18 cellular contexts compared by ENCODE assay signal in the genomic region with DNA sequence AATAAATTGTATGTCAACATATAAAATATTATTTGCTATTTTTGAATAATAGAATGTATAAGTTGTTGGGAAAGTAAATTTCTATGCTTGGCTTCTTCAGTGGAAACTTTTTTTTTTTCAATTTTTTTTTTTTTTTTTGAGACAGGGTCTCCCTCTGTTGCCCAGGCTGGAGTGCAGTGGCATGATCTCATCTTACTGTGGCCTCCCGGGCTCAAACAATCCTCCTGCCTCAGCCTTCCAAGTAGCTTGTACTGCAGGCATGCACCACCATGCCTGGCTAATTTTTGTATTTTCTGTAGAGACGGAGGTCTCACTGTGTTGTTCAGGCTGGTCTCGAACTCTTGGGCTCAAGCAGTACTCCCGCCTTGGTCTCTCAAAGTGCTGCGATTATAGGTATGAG. TPM values are rescaled to one million over a fixed set of nuclear protein-coding genes. Genes with fewer than 3 reads are reported as not detected.
DNase-seq lines count a peak whose midpoint lies in the region; ATAC-seq, FAIRE-seq and TF ChIP-seq lines count a peak whose summit lies in the region.
"Had no signal": no experiment of that assay in that cellular context is flagged by ENCODE, and none has a peak within 500 bp of the region (broad histone marks: within the 10 kb centered on the region; RNA-seq: fewer than 3 reads in every experiment).

No MANE protein-coding gene starts in this region.

- H3K9me3 ChIP-seq in HepG2 (ENCODE audit: low read length) (no peaks in the 10 kb centered on the region), right lobe of liver (no peaks in the 10 kb centered on the region)
- H3K9me3 ChIP-seq: breast epithelium, esophagus squamous epithelium had no signal

- DNase-seq in HepG2 (ENCODE audit: low spot score) (no peak), right lobe of liver (no peak), WTC11 (ENCODE audit: low spot score) (no peak), immature natural killer cell (no peak), NCI-H2107 treated with DMSO at 0.1 percent for 48 hours (lab: John Stamatoyannopoulos, UW; ENCODE audit: unreplicated experiment) (no peak), hypothalamus (lab: John Stamatoyannopoulos, UW) (no peak)
- DNase-seq: dorsolateral prefrontal cortex; esophagus squamous epithelium; glutamatergic neuron; NCI-H146; NCI-H226; stimulated activated CD4-positive, alpha-beta T cell treated with anti-CD3 and anti-CD28 coated beads, Interleukin-15, amount 100 ng/mL, for 24 hours had no signal

- no peak overlapping the region for H3K27ac ChIP-seq in HepG2 (ENCODE audit: extremely low read length, insufficient read depth, low read length)
- no peak overlapping the region for H3K27ac ChIP-seq in right lobe of liver

- H3K27me3 Mint-ChIP-seq in WTC11 (ENCODE audit: low read depth) (no peaks in the 10 kb centered on the region), immature natural killer cell (ENCODE audit: low read depth in 3 of 3) (peaks cover 0 to 8% (median 0%) of the 10 kb centered on the region in 3 donors)

- POLR2A ChIA-PET in HepG2 (lab: Yijun Ruan, JAX) (no interaction called here), WTC11 (lab: Charles Lee) (no interaction called here)

- FAIRE-seq in HepG2 (lab: Jason Lieb, UNC): no peak
- FAIRE-seq: D721Med, H1, islet of Langerhans had no signal

- H2AFZ ChIP-seq in HepG2 (ENCODE audit: low read length): no peak overlapping the region

- H3K27me3 ChIP-seq in HepG2 (ENCODE audit: control insufficient read depth in 1 of 2, insufficient read depth in 2 of 2, low read length in 2 of 2) (no peaks in the 10 kb centered on the region), right lobe of liver (no peaks in the 10 kb centered on the region)
- H3K27me3 ChIP-seq: breast epithelium, dorsolateral prefrontal cortex, esophagus squamous epithelium had no signal

- H3K36me3 Mint-ChIP-seq in WTC11 (no peaks in the 10 kb centered on the region), immature natural killer cell (no peaks in the 10 kb centered on the region)

- ATAC-seq in HepG2 (no peak), right lobe of liver (no peak), WTC11 (no peak), HG02970 (IDR thresholded peaks at IDR 0.05; ENCODE audit: low FRiP score, unreplicated experiment) (no peak)

- TF ChIP-seq RAD21 in HepG2 (CRISPR knock-in tag; IDR thresholded peaks at IDR 0.05): no peak

- in situ Hi-C loops in HepG2 (cut with HindIII; ENCODE audit: extremely low pct_ligation_motif_present, low pct_unique_long_range_greater_than_20kb): no loop called here

- WGBS in HepG2 (ENCODE audit: low lambda C conversion rate): 97% methylated on average over 5 of the region's 5 CpGs
- WGBS in right lobe of liver (ENCODE audit: insufficient coverage, low coverage, low lambda C conversion rate, missing lambda C conversion rate): 82% methylated on average over 5 of the region's 5 CpGs

- H3K4me1 Mint-ChIP-seq in WTC11: peaks cover 34% of the 10 kb centered on the region
- H3K4me1 Mint-ChIP-seq in immature natural killer cell: peaks cover 82 to 99% of the 10 kb centered on the region in 2 donors

- TF ChIP-seq CTCF in HepG2 (CRISPR knock-in tag; IDR thresholded peaks at IDR 0.05) (no peak), right lobe of liver (IDR thresholded peaks at IDR 0.05) (no peak), WTC11 (IDR thresholded peaks at IDR 0.05) (no peak)

- H4K20me1 ChIP-seq in HepG2 (ENCODE audit: insufficient read depth, low read length): peaks cover 5% of the 10 kb centered on the region; the same call in 1 of the 2 replicates

- CTCF ChIA-PET in HepG2 (lab: Yijun Ruan, JAX; ENCODE audit: low intra/inter-chr PET ratio, low total read pairs) (no interaction called here), WTC11 (lab: Charles Lee) (no interaction called here)

- TF ChIP-seq POLR2A in HepG2 (IDR thresholded peaks at IDR 0.05; ENCODE audit: insufficient read depth in 1 of 2, low read depth in 2 of 2, low read length in 2 of 2): no peak
- TF ChIP-seq POLR2A in right lobe of liver (IDR thresholded peaks at IDR 0.05): no peak

- no peak overlapping the region for H3K9ac ChIP-seq in HepG2 (ENCODE audit: insufficient read depth, low read depth, low read length)

- H3K4me2 ChIP-seq in HepG2 (ENCODE audit: low read depth, low read length): no peak overlapping the region

- no TSS peak for BruUV-seq in HepG2 (replicated peaks; lab: Mats Ljungman, UMichigan)

- H3K4me3 ChIP-seq in HepG2 (replicated peaks in 1 of 3; ENCODE audit: insufficient read depth in 1 of 3, low read depth in 2 of 3, low read length in 3 of 3) (no peak overlapping the region), right lobe of liver (no peak overlapping the region)
- H3K4me3 ChIP-seq: breast epithelium, dorsolateral prefrontal cortex, esophagus squamous epithelium had no signal

- H3K27ac Mint-ChIP-seq in WTC11 (no peak overlapping the region), immature natural killer cell (peak overlapping the region; percentile 79 to 88 (median 82))

- H3K36me3 ChIP-seq in HepG2 (replicated peaks in 1 of 2; ENCODE audit: control insufficient read depth in 1 of 2, insufficient read depth in 2 of 2, low read length in 2 of 2): no peaks in the 10 kb centered on the region
- H3K36me3 ChIP-seq in right lobe of liver: no peaks in the 10 kb centered on the region
- H3K36me3 ChIP-seq: breast epithelium, esophagus squamous epithelium had no signal

- H3K9me3 Mint-ChIP-seq in WTC11 (no peaks in the 10 kb centered on the region), immature natural killer cell (no peaks in the 10 kb centered on the region)
- H3K9me3 Mint-ChIP-seq: neural crest cell had no signal

- peaks cover 92% of the 10 kb centered on the region for H3K79me2 ChIP-seq in HepG2 (ENCODE audit: insufficient read depth, low read length)

- H3K4me1 ChIP-seq in HepG2 (ENCODE audit: insufficient read depth, low read length) (peaks cover 30% of the 10 kb centered on the region), right lobe of liver (peaks cover 0 to 38% (median 18%) of the 10 kb centered on the region in 4 donors)

- intact Hi-C loops in HepG2 (cut with micrococcal nuclease; ENCODE audit: unreplicated experiment) (no loop called here), right lobe of liver (cut with DNase I) (no loop called here)

- TF ChIP-seq EP300 in HepG2 (IDR thresholded peaks at IDR 0.05; ENCODE audit: low read depth in 2 of 2, low read length in 2 of 2) (no peak), HepG2 (CRISPR knock-in tag; IDR thresholded peaks at IDR 0.05; ENCODE audit: borderline replicate concordance) (no peak)

- H3K4me3 Mint-ChIP-seq in WTC11 (no peak overlapping the region), immature natural killer cell (peak overlapping the region; percentile 65 to 74 (median 68))
- H3K4me3 Mint-ChIP-seq: neural crest cell had no signal

TF ChIP-seq in HepG2, 621 proteins besides CTCF, POLR2A, EP300 and RAD21 (continues in another document):
- TF ChIP-seq, protein P1, sequence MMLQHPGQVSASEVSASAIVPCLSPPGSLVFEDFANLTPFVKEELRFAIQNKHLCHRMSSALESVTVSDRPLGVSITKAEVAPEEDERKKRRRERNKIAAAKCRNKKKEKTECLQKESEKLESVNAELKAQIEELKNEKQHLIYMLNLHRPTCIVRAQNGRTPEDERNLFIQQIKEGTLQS (CRISPR knock-in tag; IDR thresholded peaks at IDR 0.05): no peak

TF ChIP-seq in WTC11, 78 proteins besides CTCF, POLR2A, EP300 and RAD21:
- no peak for TF ChIP-seq E2F1 (CRISPR knock-in tag; IDR thresholded peaks at IDR 0.05)
- peak; percentile 77; the same call in 1 of the 2 replicates for TF ChIP-seq ZNF121 (CRISPR knock-in tag; IDR thresholded peaks at IDR 0.05)

RNA-seq across cellular contexts. Expression of gene MBNL1, which starts 16.8 kb away (rescaled TPM):
- total RNA-seq in HepG2 (2016; rRNA removed; fragmentation: Illumina TruSeq; extraction: Trizol): 55.4 TPM in 2 replicates
- total RNA-seq in HepG2 (2016; cell fraction: cytosol; rRNA removed; fragmentation: Illumina TruSeq; extraction: Trizol; ENCODE audit: low read depth): 8.2 and 11.3 TPM in 2 replicates
- total RNA-seq in HepG2 (2016; cell fraction: insoluble cytoplasmic fraction; rRNA removed; fragmentation: Illumina TruSeq; extraction: Trizol): 50.3 and 56.4 TPM in 2 replicates
- 19.1 and 21.6 TPM in 2 replicates for total RNA-seq in HepG2 (2016; cell fraction: membrane; rRNA removed; fragmentation: Illumina TruSeq; extraction: Trizol)
- total RNA-seq in HepG2 (2016; cell fraction: nucleus; rRNA removed; fragmentation: Illumina TruSeq; extraction: Trizol): 106 and 117 TPM in 2 replicates
- 19.3 and 27.1 TPM in 2 replicates for polyA plus RNA-seq in HepG2 (2011; rRNA removed)
- polyA plus RNA-seq in HepG2 (2011; cell fraction: cytosol; rRNA removed): 23.1 and 24.2 TPM in 2 replicates
- 28.6 and 31.4 TPM in 2 replicates for polyA plus RNA-seq in HepG2 (2011; cell fraction: nucleus; rRNA removed)
- polyA plus RNA-seq in HepG2 (2012): 16.4 and 17.7 TPM in 2 replicates
- 1.4 and 1.5 TPM in 2 replicates for polyA plus RNA-seq in HepG2 (2016; cell fraction: cytosol; fragmentation: Illumina TruSeq; extraction: Trizol; ENCODE audit: low read depth)
- 35.7 and 36.6 TPM in 2 replicates for polyA plus RNA-seq in HepG2 (2016; cell fraction: insoluble cytoplasmic fraction; fragmentation: Illumina TruSeq; extraction: Trizol; ENCODE audit: low read depth)
- 6.8 TPM in 2 replicates for polyA plus RNA-seq in HepG2 (2016; cell fraction: membrane; fragmentation: Illumina TruSeq; extraction: Trizol; ENCODE audit: low read depth)
- polyA plus RNA-seq in HepG2 (2016; cell fraction: nucleus; fragmentation: Illumina TruSeq; extraction: Trizol; ENCODE audit: insufficient read depth, low read depth): 41.8 and 44.0 TPM in 2 replicates
- 130 and 203 TPM in 2 replicates for polyA minus RNA-seq in HepG2 (2011; rRNA and poly(A)+ RNA removed; ENCODE audit: low replicate concordance)
- polyA minus RNA-seq in HepG2 (2011; cell fraction: cytosol; rRNA and poly(A)+ RNA removed): 59.9 and 63.4 TPM in 2 replicates
- polyA minus RNA-seq in HepG2 (2011; cell fraction: nucleus; rRNA and poly(A)+ RNA removed): 167 and 169 TPM in 2 replicates
- 10 to 100 TPM; 49.9 to 89.6 (median 63.2) TPM for total RNA-seq in right lobe of liver
- total RNA-seq in WTC11 (2021): 16.0 to 20.4 TPM (median 17.8 TPM) in 3 replicates
- 100 to 1,000 TPM; 270 to 399 (median 286) TPM for polyA plus RNA-seq in immature natural killer cell

Comparison
In these comparisons a context has a peak if more than half of its experiments do, and no peak if none do; other contexts are left out.
1. Of the 50 proteins assayed by ChIP-seq in both HepG2 and WTC11: peak only in HepG2: none; only in WTC11: ZNF121; in both: none; in neither: 49.